ENCODE assay signal across 8 cellular contexts in genomic region chr11:78574386-78575381, GRCh38. TPM values are rescaled to one million over a fixed set of nuclear protein-coding genes. Genes with fewer than 3 reads are reported as not detected.
DNase-seq lines count a peak whose midpoint lies in the region; ATAC-seq and TF ChIP-seq lines count a peak whose summit lies in the region.

Gene NARS2 (minus strand): TSS chr11:78574864. CDS start chr11:78574488, 376 bp downstream.

- H3K4me1 Mint-ChIP-seq in IgD-negative memory B cell = peaks cover 18 to 30% (median 25%) of the 10 kb centered on the region in 3 donors

- no peak for TF ChIP-seq CTCF in mucosa of descending colon (IDR thresholded peaks at IDR 0.05)

- peak within 1 kb of the TSS; percentile 44 for H3K27ac ChIP-seq in epithelial cell of prostate

- H3K9me3 Mint-ChIP-seq in IgD-negative memory B cell = peaks cover 0 to 2% (median 0%) of the 10 kb centered on the region in 3 donors

- H3K36me3 Mint-ChIP-seq in IgD-negative memory B cell = peaks cover 11% of the 10 kb centered on the region

- H3K27me3 Mint-ChIP-seq in IgD-negative memory B cell = no peaks in the 10 kb centered on the region

- DNase-seq in DMS 273 treated with DMSO at 0.1 percent for 48 hours (lab: John Stamatoyannopoulos, UW) (peak; percentile 90), OCI-M2 (lab: John Stamatoyannopoulos, UW; ENCODE audit: unreplicated experiment) (peak; percentile 86), activated T-cell treated with anti-CD3 and anti-CD28 coated beads for 4 hours (peak; percentile 99), epithelial cell of prostate (ENCODE audit: low read depth, low spot score) (peak; percentile 75), mucosa of descending colon (peak; percentile 98 to 99 (median 98))
- DNase-seq in stimulated activated CD8-positive, alpha-beta memory T cell treated with anti-CD3 and anti-CD28 coated beads, Interleukin-4, amount 100 ng/mL, for 24 hours (ENCODE audit: low read depth) = peak; percentile 97

- H3K4me1 ChIP-seq in mucosa of descending colon (ENCODE audit: low read depth) = peaks cover 15% of the 10 kb centered on the region

- H3K4me3 Mint-ChIP-seq in IgD-negative memory B cell = peak within 1 kb of the TSS; percentile 84 to 99 (median 98)

- no peaks in the 10 kb centered on the region for H3K9me3 ChIP-seq in mucosa of descending colon

- H3K27ac Mint-ChIP-seq in IgD-negative memory B cell = peak within 1 kb of the TSS; percentile 83 to 97 (median 85)

- intact Hi-C loops in mucosa of descending colon (cut with DNase I, micrococcal nuclease) = no loop called here

- ATAC-seq in GM21529 (IDR thresholded peaks at IDR 0.05; ENCODE audit: unreplicated experiment) = peak; percentile 96
- ATAC-seq in mucosa of descending colon = peak; percentile 100

- peak within 1 kb of the TSS; percentile 33 for H3K4me3 ChIP-seq in mucosa of descending colon

- H3K36me3 ChIP-seq in mucosa of descending colon (ENCODE audit: low read depth) = no peaks in the 10 kb centered on the region

RNA-seq across cellular contexts. Expression of gene NARS2, which starts in this region (rescaled TPM):
- 13.5 TPM for polyA plus RNA-seq in IgD-negative memory B cell
- 10 to 100 TPM; 13.1 to 14.0 (median 13.2) TPM for total RNA-seq in mucosa of descending colon

Comparison
In these comparisons a context has a peak if more than half of its experiments do, and no peak if none do; other contexts are left out.
1. Peak in every context shown above with its lines: DNase-seq, ATAC-seq, H3K4me3 ChIP-seq and H3K27ac ChIP-seq.